Comparison of ENCODE assay signal across 8 cellular contexts in genomic region chr11:15258433-15259350, GRCh38.
DNase-seq lines count a peak whose midpoint lies in the region; ATAC-seq, FAIRE-seq and TF ChIP-seq lines count a peak whose summit lies in the region.

No MANE protein-coding gene starts in this region.

- POLR2A ChIA-PET in HepG2 (lab: Yijun Ruan, JAX): no interaction called here

- H3K27ac ChIP-seq in HepG2 (ENCODE audit: extremely low read length, insufficient read depth, low read length): no peak overlapping the region

- H3K79me2 ChIP-seq in HepG2 (ENCODE audit: insufficient read depth, low read length): no peaks in the 10 kb centered on the region

- no peaks in the 10 kb centered on the region for H3K36me3 ChIP-seq in HepG2 (replicated peaks in 1 of 2; ENCODE audit: control insufficient read depth in 1 of 2, insufficient read depth in 2 of 2, low read length in 2 of 2)

- no peak for TF ChIP-seq POLR2A in HepG2 (IDR thresholded peaks at IDR 0.05; ENCODE audit: insufficient read depth in 1 of 2, low read depth in 2 of 2, low read length in 2 of 2)

- ATAC-seq in GM19025 (IDR thresholded peaks at IDR 0.05; ENCODE audit: low read depth, unreplicated experiment) (peak; percentile 78), HepG2 (peak; percentile 92), GM21717 (IDR thresholded peaks at IDR 0.05; ENCODE audit: unreplicated experiment) (no peak), HG02884 (IDR thresholded peaks at IDR 0.05; ENCODE audit: unreplicated experiment) (no peak)

- TF ChIP-seq EP300 in HepG2 (IDR thresholded peaks at IDR 0.05; ENCODE audit: low read depth in 2 of 2, low read length in 2 of 2) (no peak), HepG2 (CRISPR knock-in tag; IDR thresholded peaks at IDR 0.05; ENCODE audit: borderline replicate concordance) (no peak)

- in situ Hi-C loops in HepG2 (cut with HindIII; ENCODE audit: extremely low pct_ligation_motif_present, low pct_unique_long_range_greater_than_20kb): no loop called here

- H3K9me3 ChIP-seq in HepG2 (ENCODE audit: low read length): no peaks in the 10 kb centered on the region

- H3K4me1 ChIP-seq in HepG2 (ENCODE audit: insufficient read depth, low read length): no peaks in the 10 kb centered on the region

- DNase-seq in HTR-8/SVneo (ENCODE audit: insufficient read length, low spot score) (peak; percentile 1), SW480 (ENCODE audit: low spot score) (peak; percentile 81), HepG2 (ENCODE audit: low spot score) (peak; percentile 62), hippocampal formation (lab: John Stamatoyannopoulos, UW) (no peak)
- DNase-seq in activated CD8-positive, alpha-beta memory T cell treated with anti-CD3 and anti-CD28 coated beads, Interleukin-2, amount 50 U/mL, for 4 hours: no peak

- no peak for TF ChIP-seq RAD21 in HepG2 (CRISPR knock-in tag; IDR thresholded peaks at IDR 0.05)

- H3K4me2 ChIP-seq in HepG2 (ENCODE audit: low read depth, low read length): no peak overlapping the region

- no peaks in the 10 kb centered on the region for H4K20me1 ChIP-seq in HepG2 (ENCODE audit: insufficient read depth, low read length)

- WGBS in HepG2 (ENCODE audit: low lambda C conversion rate): 2% methylated on average over 3 of the region's 3 CpGs

- BruUV-seq in HepG2 (replicated peaks; lab: Mats Ljungman, UMichigan): no TSS peak

- no peak for FAIRE-seq in HTR-8/SVneo (lab: Jason Lieb, UNC)
- peak; percentile 18 for FAIRE-seq in HepG2 (lab: Jason Lieb, UNC)

- H3K4me3 ChIP-seq in HepG2 (replicated peaks in 1 of 3; ENCODE audit: insufficient read depth in 1 of 3, low read depth in 2 of 3, low read length in 3 of 3): no peak overlapping the region

- TF ChIP-seq CTCF in HepG2 (CRISPR knock-in tag; IDR thresholded peaks at IDR 0.05): peak; percentile 26; the same call in 1 of the 2 replicates

- CTCF ChIA-PET in HepG2 (lab: Yijun Ruan, JAX; ENCODE audit: low intra/inter-chr PET ratio, low total read pairs): no interaction called here

- no peak overlapping the region for H2AFZ ChIP-seq in HepG2 (ENCODE audit: low read length)

- intact Hi-C loops in HepG2 (cut with micrococcal nuclease; ENCODE audit: unreplicated experiment): loop anchor here (1.0 kb wide), 1 partner anchor 44 kb away; no protein-coding TSS in a partner anchor

- no peaks in the 10 kb centered on the region for H3K27me3 ChIP-seq in HepG2 (ENCODE audit: control insufficient read depth in 1 of 2, insufficient read depth in 2 of 2, low read length in 2 of 2)

- H3K9ac ChIP-seq in HepG2 (ENCODE audit: insufficient read depth, low read depth, low read length): no peak overlapping the region

TF ChIP-seq in HepG2, 621 proteins besides CTCF, POLR2A, EP300 and RAD21 (continues in another document):
- TF ChIP-seq CEBPG (CRISPR knock-in tag; IDR thresholded peaks at IDR 0.05): peak; percentile 68
- TF ChIP-seq SIX1 (CRISPR knock-in tag; IDR thresholded peaks at IDR 0.05; ENCODE audit: borderline replicate concordance): peak; percentile 73; the same call in 1 of the 2 replicates
- TF ChIP-seq CERS6 (CRISPR knock-in tag; IDR thresholded peaks at IDR 0.05): no peak
- TF ChIP-seq BCLAF1 (IDR thresholded peaks at IDR 0.05): no peak
- peak; percentile 56; the same call in 1 of the 2 replicates for TF ChIP-seq HNF1B (CRISPR knock-in tag; IDR thresholded peaks at IDR 0.05)
- TF ChIP-seq MTA3 (CRISPR knock-in tag; IDR thresholded peaks at IDR 0.05): no peak
- no peak for TF ChIP-seq ZNF574 (CRISPR knock-in tag; IDR thresholded peaks at IDR 0.05)
- TF ChIP-seq ZNF275 (CRISPR knock-in tag; IDR thresholded peaks at IDR 0.05; ENCODE audit: borderline replicate concordance): no peak
- TF ChIP-seq ELF3 (CRISPR knock-in tag; IDR thresholded peaks at IDR 0.05): peak; percentile 62
- no peak for TF ChIP-seq ATM (IDR thresholded peaks at IDR 0.05; ENCODE audit: borderline replicate concordance)
- no peak for TF ChIP-seq TRAFD1 (CRISPR knock-in tag; IDR thresholded peaks at IDR 0.05; ENCODE audit: borderline replicate concordance)
- TF ChIP-seq CBX2 (IDR thresholded peaks at IDR 0.05; ENCODE audit: low read depth, low read length): no peak
- TF ChIP-seq CBX2 (CRISPR knock-in tag; IDR thresholded peaks at IDR 0.05; ENCODE audit: low read depth): no peak

Comparison
In these comparisons a context has a peak if more than half of its experiments do, and no peak if none do; other contexts are left out.
1. ATAC-seq: peak in GM19025 (single experiment) and HepG2 (single experiment); none in GM21717 (single experiment) and HG02884 (single experiment).
2. DNase-seq: peak in HTR-8/SVneo (single experiment), SW480 (single experiment) and HepG2 (single experiment); none in activated CD8-positive, alpha-beta memory T cell treated with anti-CD3 and anti-CD28 coated beads, Interleukin-2, amount 50 U/mL, for 4 hours (single experiment) and hippocampal formation (0 of 2).